20 cellular contexts compared by ENCODE assay signal in genomic region chr22:44543362-44543761, GRCh38. TPM values are rescaled to one million over a fixed set of nuclear protein-coding genes. Genes with fewer than 3 reads are reported as not detected.
DNase-seq lines count a peak whose midpoint lies in the region; ATAC-seq and TF ChIP-seq lines count a peak whose summit lies in the region.
"Had no signal": no experiment of that assay in that cellular context is flagged by ENCODE, and none has a peak within 500 bp of the region (broad histone marks: within the 10 kb centered on the region; RNA-seq: fewer than 3 reads in every experiment).

No MANE protein-coding gene starts in this region.

- no peak overlapping the region for H2BK15ac ChIP-seq in mesenchymal stem cell (ENCODE audit: low read depth, poor library complexity, severe bottlenecking)

- H3K36me3 ChIP-seq in BLaER1 (no peaks in the 10 kb centered on the region), mesenchymal stem cell (ENCODE audit: control insufficient read depth in 1 of 2, insufficient read depth in 2 of 2, low read depth in 1 of 2, low read length in 2 of 2) (no peaks in the 10 kb centered on the region)

- H3K9ac ChIP-seq in BLaER1, result no peak overlapping the region
- H3K9ac ChIP-seq in mesenchymal stem cell (ENCODE audit: low read length), result peak overlapping the region; percentile 42
- H3K9ac ChIP-seq: GM23248 had no signal

- no peak overlapping the region for H2BK120ac ChIP-seq in mesenchymal stem cell (ENCODE audit: low read depth, low read length)

- no peaks in the 10 kb centered on the region for H3K79me1 ChIP-seq in mesenchymal stem cell (replicated peaks; ENCODE audit: low read length, poor library complexity, severe bottlenecking)

- H2BK12ac ChIP-seq in mesenchymal stem cell (ENCODE audit: low read length in 2 of 2), result no peak overlapping the region

- peaks cover 43% of the 10 kb centered on the region for H3K27me3 Mint-ChIP-seq in activated T-helper 17 cell treated with anti-CD3 and anti-CD28 coated beads, Interleukin-2, amount 50 U/mL, for 72 hours
- peaks cover 13% of the 10 kb centered on the region for H3K27me3 Mint-ChIP-seq in activated CD8-positive, alpha-beta memory T cell treated with anti-CD3 and anti-CD28 coated beads, Interleukin-2, amount 10 ng/mL, durations not matched to agents 7 days and 5 days

- no peak overlapping the region for H2AFZ ChIP-seq in mesenchymal stem cell (ENCODE audit: low read depth, low read length)
- H2AFZ ChIP-seq: GM23248, PC-9 had no signal

- H3K27ac Mint-ChIP-seq in activated T-helper 17 cell treated with anti-CD3 and anti-CD28 coated beads, Interleukin-2, amount 50 U/mL, for 72 hours, result no peak overlapping the region
- no peak overlapping the region for H3K27ac Mint-ChIP-seq in activated CD8-positive, alpha-beta memory T cell treated with anti-CD3 and anti-CD28 coated beads, Interleukin-2, amount 10 ng/mL, durations not matched to agents 7 days and 5 days
- H3K27ac Mint-ChIP-seq: HFFc6 had no signal

- H3K4me2 ChIP-seq in BLaER1 (peak overlapping the region; percentile 65), mesenchymal stem cell (ENCODE audit: low read length, poor library complexity, severe bottlenecking) (no peak overlapping the region)
- H3K4me2 ChIP-seq: PC-9 had no signal

- no peaks in the 10 kb centered on the region for H4K20me1 ChIP-seq in BLaER1

- H3K9me3 Mint-ChIP-seq in activated T-helper 17 cell treated with anti-CD3 and anti-CD28 coated beads, Interleukin-2, amount 50 U/mL, for 72 hours, result no peaks in the 10 kb centered on the region
- H3K9me3 Mint-ChIP-seq in activated CD8-positive, alpha-beta memory T cell treated with anti-CD3 and anti-CD28 coated beads, Interleukin-2, amount 10 ng/mL, durations not matched to agents 7 days and 5 days (ENCODE audit: low read depth), result no peaks in the 10 kb centered on the region
- H3K9me3 Mint-ChIP-seq: HFFc6 had no signal

- H2BK5ac ChIP-seq in mesenchymal stem cell (ENCODE audit: low read depth, low read length, poor library complexity, severe bottlenecking), result no peak overlapping the region

- 72% methylated on average over 7 of the region's 8 CpGs for WGBS in mesenchymal stem cell

- no peak overlapping the region for H2AK5ac ChIP-seq in mesenchymal stem cell (ENCODE audit: low read length, severe bottlenecking)

- TF ChIP-seq CTCF in GM13976 (IDR thresholded peaks at IDR 0.05; ENCODE audit: borderline replicate concordance, control extremely low read depth, extremely low read depth, insufficient read depth, missing control alignments), result no peak

- H3K14ac ChIP-seq in mesenchymal stem cell (ENCODE audit: low read length in 2 of 2), result no peak overlapping the region

- H3K4me3 ChIP-seq in BLaER1, result no peak overlapping the region
- no peak overlapping the region for H3K4me3 ChIP-seq in mesenchymal stem cell (ENCODE audit: insufficient read depth in 1 of 2, low read depth in 1 of 2, low read length in 2 of 2)
- H3K4me3 ChIP-seq: GM23248, PC-9, SK-N-MC had no signal

- H3K4ac ChIP-seq in mesenchymal stem cell (ENCODE audit: low read depth in 1 of 2, low read length in 2 of 2), result no peak overlapping the region

- H3K27me3 ChIP-seq in BLaER1 (no peaks in the 10 kb centered on the region), mesenchymal stem cell (ENCODE audit: control insufficient read depth in 1 of 2, insufficient read depth in 1 of 2, low read length in 2 of 2) (peaks cover 16 to 26% of the 10 kb centered on the region in 2 experiments)

- peaks cover 8% of the 10 kb centered on the region for H3K4me1 Mint-ChIP-seq in activated T-helper 17 cell treated with anti-CD3 and anti-CD28 coated beads, Interleukin-2, amount 50 U/mL, for 72 hours
- no peaks in the 10 kb centered on the region for H3K4me1 Mint-ChIP-seq in activated CD8-positive, alpha-beta memory T cell treated with anti-CD3 and anti-CD28 coated beads, Interleukin-2, amount 10 ng/mL, durations not matched to agents 7 days and 5 days

- H4K8ac ChIP-seq in mesenchymal stem cell (ENCODE audit: low read length), result no peak overlapping the region

- H3K36me3 Mint-ChIP-seq in activated T-helper 17 cell treated with anti-CD3 and anti-CD28 coated beads, Interleukin-2, amount 50 U/mL, for 72 hours (ENCODE audit: low read depth), result no peaks in the 10 kb centered on the region
- H3K36me3 Mint-ChIP-seq in activated CD8-positive, alpha-beta memory T cell treated with anti-CD3 and anti-CD28 coated beads, Interleukin-2, amount 10 ng/mL, durations not matched to agents 7 days and 5 days, result no peaks in the 10 kb centered on the region

- CTCF ChIA-PET in activated CD8-positive, alpha-beta memory T cell treated with anti-CD3 and anti-CD28 coated beads, Interleukin-2, amount 10 ng/mL, durations not matched to agents 7 days and 5 days (lab: Charles Lee), result no interaction called here

- DNase-seq in GM13976 (ENCODE audit: low spot score), result peak; percentile 64
- no peak for DNase-seq in mesenchymal stem cell
- DNase-seq in DMS79 treated with DMSO at 0.1 percent for 48 hours (lab: John Stamatoyannopoulos, UW), result no peak
- DNase-seq in activated CD8-positive, alpha-beta memory T cell treated with anti-CD3 and anti-CD28 coated beads, Interleukin-2, amount 10 ng/mL, durations not matched to agents 7 days and 5 days, result no peak
- DNase-seq in NCI-H82 (lab: John Stamatoyannopoulos, UW), result no peak
- DNase-seq: AML-193, DMS79, H9, HFFc6, Kasumi-1, NCI-H1417, NCI-H446 treated with DMSO at 0.1 percent for 48 hours, RPMI8226, SHP77 treated with DMSO at 0.1 percent for 48 hours had no signal

- peak; percentile 67 for ATAC-seq in activated T-helper 17 cell treated with anti-CD3 and anti-CD28 coated beads, Interleukin-2, amount 50 U/mL, for 72 hours (replicated peaks)
- no peak for ATAC-seq in activated CD8-positive, alpha-beta memory T cell treated with anti-CD3 and anti-CD28 coated beads, Interleukin-2, amount 10 ng/mL, durations not matched to agents 7 days and 5 days
- no peak for ATAC-seq in GM19395 (IDR thresholded peaks at IDR 0.05; ENCODE audit: unreplicated experiment)

- no peak overlapping the region for H3K27ac ChIP-seq in BLaER1
- no peak overlapping the region for H3K27ac ChIP-seq in mesenchymal stem cell (ENCODE audit: low read length, poor library complexity, severe bottlenecking)
- H3K27ac ChIP-seq: GM23248, PC-9, SK-N-MC had no signal

- H3K9me3 ChIP-seq in BLaER1, result no peaks in the 10 kb centered on the region
- no peaks in the 10 kb centered on the region for H3K9me3 ChIP-seq in mesenchymal stem cell (ENCODE audit: control insufficient read depth, low read length)

- no peak overlapping the region for H4K91ac ChIP-seq in mesenchymal stem cell (ENCODE audit: low read length)

- H3K4me1 ChIP-seq in BLaER1 (peaks cover 23% of the 10 kb centered on the region), mesenchymal stem cell (ENCODE audit: control insufficient read depth, insufficient read depth, low read depth, low read length) (peaks cover 6% of the 10 kb centered on the region)

- no peak overlapping the region for H3K23ac ChIP-seq in mesenchymal stem cell (ENCODE audit: low read length in 2 of 2)

- no peak overlapping the region for H3K4me3 Mint-ChIP-seq in activated T-helper 17 cell treated with anti-CD3 and anti-CD28 coated beads, Interleukin-2, amount 50 U/mL, for 72 hours
- H3K4me3 Mint-ChIP-seq in activated CD8-positive, alpha-beta memory T cell treated with anti-CD3 and anti-CD28 coated beads, Interleukin-2, amount 10 ng/mL, durations not matched to agents 7 days and 5 days, result no peak overlapping the region
- H3K4me3 Mint-ChIP-seq: HFFc6 had no signal

- H3K18ac ChIP-seq in mesenchymal stem cell (ENCODE audit: low read depth in 1 of 2, low read length in 2 of 2), result no peak overlapping the region

- in situ Hi-C loops in GM13976 (cut with MboI; ENCODE audit: low sequenced_read_pairs, unreplicated experiment), result no loop called here

RNA-seq across cellular contexts. Expression of gene RTL6, which starts 45.3 kb away (rescaled TPM):
- total RNA-seq in activated T-helper 17 cell treated with anti-CD3 and anti-CD28 coated beads, Interleukin-2, amount 50 U/mL, for 72 hours, result 1 to 10 TPM; 5.8 to 6.3 TPM
- 10.6 TPM for polyA plus RNA-seq in mesenchymal stem cell (2013, experiment 1 of 2)
- polyA plus RNA-seq in mesenchymal stem cell (2013, experiment 2 of 2), result 10.7 TPM
- total RNA-seq in activated CD8-positive, alpha-beta memory T cell treated with anti-CD3 and anti-CD28 coated beads, Interleukin-2, amount 10 ng/mL, durations not matched to agents 7 days and 5 days, result 1 to 10 TPM; 7.1 to 7.5 TPM
